1 cellular context compared by ENCODE assay signal in the genomic region with DNA sequence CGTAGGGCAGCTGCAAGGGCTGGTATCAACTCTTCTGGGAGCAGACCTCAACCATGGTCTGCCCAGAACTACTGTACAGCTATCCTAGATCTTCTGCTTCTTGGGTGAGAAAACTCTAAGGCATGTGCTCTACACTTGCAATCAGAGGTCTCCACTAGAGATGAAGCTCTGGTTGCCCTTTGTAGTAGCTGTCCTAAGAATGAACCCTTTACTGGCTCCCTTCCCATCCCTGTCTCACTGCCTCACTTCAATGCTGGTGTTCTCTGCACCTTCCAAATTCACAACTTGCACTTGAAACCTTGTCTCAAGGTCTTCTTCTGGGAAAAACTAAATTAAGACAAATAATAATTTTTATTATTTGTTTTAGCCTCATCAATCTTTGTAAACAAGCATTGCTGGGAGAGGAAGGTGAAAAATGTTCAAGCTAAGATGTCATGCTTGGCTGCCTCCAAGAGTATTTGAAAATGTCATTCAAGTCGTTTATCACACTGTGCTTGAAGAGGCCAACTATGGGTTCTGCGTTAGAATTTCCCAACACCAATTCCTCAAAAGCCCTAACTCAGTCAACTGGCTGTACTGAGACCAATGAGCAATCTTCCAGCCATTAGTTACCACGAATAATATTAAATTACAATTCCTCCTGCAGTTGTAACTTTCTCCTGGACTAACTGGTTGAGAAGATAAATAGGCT.
TF ChIP-seq lines count a peak whose summit lies in the region.

No MANE protein-coding gene starts in this region.

TF ChIP-seq in GM12878, 131 proteins besides CTCF, POLR2A, EP300 and RAD21:
- TF ChIP-seq, protein P1, sequence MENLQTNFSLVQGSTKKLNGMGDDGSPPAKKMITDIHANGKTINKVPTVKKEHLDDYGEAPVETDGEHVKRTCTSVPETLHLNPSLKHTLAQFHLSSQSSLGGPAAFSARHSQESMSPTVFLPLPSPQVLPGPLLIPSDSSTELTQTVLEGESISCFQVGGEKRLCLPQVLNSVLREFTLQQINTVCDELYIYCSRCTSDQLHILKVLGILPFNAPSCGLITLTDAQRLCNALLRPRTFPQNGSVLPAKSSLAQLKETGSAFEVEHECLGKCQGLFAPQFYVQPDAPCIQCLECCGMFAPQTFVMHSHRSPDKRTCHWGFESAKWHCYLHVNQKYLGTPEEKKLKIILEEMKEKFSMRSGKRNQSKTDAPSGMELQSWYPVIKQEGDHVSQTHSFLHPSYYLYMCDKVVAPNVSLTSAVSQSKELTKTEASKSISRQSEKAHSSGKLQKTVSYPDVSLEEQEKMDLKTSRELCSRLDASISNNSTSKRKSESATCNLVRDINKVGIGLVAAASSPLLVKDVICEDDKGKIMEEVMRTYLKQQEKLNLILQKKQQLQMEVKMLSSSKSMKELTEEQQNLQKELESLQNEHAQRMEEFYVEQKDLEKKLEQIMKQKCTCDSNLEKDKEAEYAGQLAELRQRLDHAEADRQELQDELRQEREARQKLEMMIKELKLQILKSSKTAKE (IDR thresholded peaks at IDR 0.05; ENCODE audit: low read depth, poor library complexity, severe bottlenecking), result no peak
- peak; percentile 77; the same call in 1 of the 2 replicates for TF ChIP-seq PAX5 (IDR thresholded peaks at IDR 0.05; ENCODE audit: borderline replicate concordance, low read depth, low read length)
